ENCODE assay signal across 16 cellular contexts in genomic region chr4:152970102-152970820, GRCh38. TPM values are rescaled to one million over a fixed set of nuclear protein-coding genes. Genes with fewer than 3 reads are reported as not detected.
DNase-seq lines count a peak whose midpoint lies in the region; ATAC-seq and TF ChIP-seq lines count a peak whose summit lies in the region.
"Had no signal": no experiment of that assay in that cellular context is flagged by ENCODE, and none has a peak within 500 bp of the region (broad histone marks: within the 10 kb centered on the region; RNA-seq: fewer than 3 reads in every experiment).

No MANE protein-coding gene starts in this region.

- no peaks in the 10 kb centered on the region for H3K9me3 ChIP-seq in RWPE2 (ENCODE audit: severe bottlenecking)

- peaks cover 17% of the 10 kb centered on the region for H3K36me3 ChIP-seq in RWPE2 (ENCODE audit: low read depth)

- no peak overlapping the region for H3K4me3 Mint-ChIP-seq in T-cell
- H3K4me3 Mint-ChIP-seq: activated naive CD4-positive, alpha-beta T cell treated with anti-CD3 and anti-CD28 coated beads, Interleukin-2, amount 10 ng/mL, durations not matched to agents 7 days and 5 days; CD4-positive, CD25-positive, alpha-beta regulatory T cell; memory B cell; stimulated activated effector memory CD8-positive, alpha-beta T cell treated with anti-CD3 and anti-CD28 coated beads, Interleukin-12 subunit alpha, Interleukin-12 subunit beta, amount 100 ng/mL, for 72 hours had no signal

- CTCF ChIA-PET in T-cell (lab: Charles Lee): interaction anchor here in 1 of 2 donors (0.6 kb wide), 1 partner anchor 141 kb away, joined by 8 read pairs; no protein-coding TSS in a partner anchor

- no peak for TF ChIP-seq CTCF in RWPE2 (IDR thresholded peaks at IDR 0.05; ENCODE audit: poor library complexity, severe bottlenecking)

- no peaks in the 10 kb centered on the region for H3K27me3 Mint-ChIP-seq in T-cell
- H3K27me3 Mint-ChIP-seq: activated naive CD4-positive, alpha-beta T cell treated with anti-CD3 and anti-CD28 coated beads, Interleukin-2, amount 10 ng/mL, durations not matched to agents 7 days and 5 days; memory B cell had no signal

- POLR2A ChIA-PET in T-cell (lab: Charles Lee): no interaction called here

- H3K9me3 Mint-ChIP-seq in T-cell: no peaks in the 10 kb centered on the region
- H3K9me3 Mint-ChIP-seq: activated naive CD4-positive, alpha-beta T cell treated with anti-CD3 and anti-CD28 coated beads, Interleukin-2, amount 10 ng/mL, durations not matched to agents 7 days and 5 days; memory B cell; stimulated activated effector memory CD8-positive, alpha-beta T cell treated with anti-CD3 and anti-CD28 coated beads, Interleukin-12 subunit alpha, Interleukin-12 subunit beta, amount 100 ng/mL, for 72 hours had no signal

- H3K27ac Mint-ChIP-seq in T-cell: no peak overlapping the region
- H3K27ac Mint-ChIP-seq: activated naive CD4-positive, alpha-beta T cell treated with anti-CD3 and anti-CD28 coated beads, Interleukin-2, amount 10 ng/mL, durations not matched to agents 7 days and 5 days; CD4-positive, CD25-positive, alpha-beta regulatory T cell; memory B cell; stimulated activated effector memory CD8-positive, alpha-beta T cell treated with anti-CD3 and anti-CD28 coated beads, Interleukin-12 subunit alpha, Interleukin-12 subunit beta, amount 100 ng/mL, for 72 hours had no signal

- DNase-seq in GM04504 (ENCODE audit: low read depth) (peak; percentile 24), RWPE2 (ENCODE audit: low spot score) (no peak), renal cortical epithelial cell (ENCODE audit: low read depth) (peak; percentile 96), anterior cingulate cortex (lab: John Stamatoyannopoulos, UW) (no peak), T-cell (no peak)
- DNase-seq: activated naive CD4-positive, alpha-beta T cell treated with anti-CD3 and anti-CD28 coated beads, Interleukin-2, amount 10 ng/mL, durations not matched to agents 7 days and 5 days; CD4-positive, CD25-positive, alpha-beta regulatory T cell; GOT3; NCI-H2171 treated with DMSO at 0.1 percent for 48 hours; OCI-M1; stimulated activated CD4-positive, alpha-beta T cell treated with anti-CD3 and anti-CD28 coated beads, Interleukin-2, amount 100 ng/mL, for 24 hours had no signal

- no peaks in the 10 kb centered on the region for H3K4me1 Mint-ChIP-seq in T-cell
- H3K4me1 Mint-ChIP-seq: activated naive CD4-positive, alpha-beta T cell treated with anti-CD3 and anti-CD28 coated beads, Interleukin-2, amount 10 ng/mL, durations not matched to agents 7 days and 5 days; CD4-positive, CD25-positive, alpha-beta regulatory T cell; memory B cell; stimulated activated effector memory CD8-positive, alpha-beta T cell treated with anti-CD3 and anti-CD28 coated beads, Interleukin-12 subunit alpha, Interleukin-12 subunit beta, amount 100 ng/mL, for 72 hours had no signal

- no peak overlapping the region for H3K4me3 ChIP-seq in RWPE2 (ENCODE audit: severe bottlenecking)

- ATAC-seq in RWPE2 (ENCODE audit: low read depth): peak; percentile 83
- peak; percentile 65 for ATAC-seq in esophagus mucosa
- no peak for ATAC-seq in HG03439 (IDR thresholded peaks at IDR 0.05; ENCODE audit: unreplicated experiment)
- ATAC-seq in T-cell (replicated peaks in 1 of 4): no peak
- no peak for ATAC-seq in HG03135 (IDR thresholded peaks at IDR 0.05; ENCODE audit: unreplicated experiment)
- ATAC-seq: stimulated activated effector memory CD8-positive, alpha-beta T cell treated with anti-CD3 and anti-CD28 coated beads, Interleukin-12 subunit alpha, Interleukin-12 subunit beta, amount 100 ng/mL, for 72 hours had no signal

- peak overlapping the region; percentile 89 for H3K27ac ChIP-seq in RWPE2 (ENCODE audit: poor library complexity, severe bottlenecking)

- H3K4me1 ChIP-seq in RWPE2 (ENCODE audit: insufficient read depth, poor library complexity, severe bottlenecking): peaks cover 42% of the 10 kb centered on the region

- H3K27me3 ChIP-seq in RWPE2 (ENCODE audit: insufficient read depth, poor library complexity, severe bottlenecking): no peaks in the 10 kb centered on the region

- H3K36me3 Mint-ChIP-seq in T-cell: no peaks in the 10 kb centered on the region
- H3K36me3 Mint-ChIP-seq: activated naive CD4-positive, alpha-beta T cell treated with anti-CD3 and anti-CD28 coated beads, Interleukin-2, amount 10 ng/mL, durations not matched to agents 7 days and 5 days; CD4-positive, CD25-positive, alpha-beta regulatory T cell; stimulated activated effector memory CD8-positive, alpha-beta T cell treated with anti-CD3 and anti-CD28 coated beads, Interleukin-12 subunit alpha, Interleukin-12 subunit beta, amount 100 ng/mL, for 72 hours had no signal

RNA-seq across cellular contexts. Expression of gene FHDC1, which starts 34.1 kb away (rescaled TPM):
- total RNA-seq in esophagus mucosa (5.9 TPM), renal cortical epithelial cell (3.6 and 5.5 TPM in 2 replicates), T-cell (under 1 TPM in 4 of 5 donors, not detected in 1; 0.08 to 0.28 (median 0.17) TPM)

Comparison
In these comparisons a context has a peak if more than half of its experiments do, and no peak if none do; other contexts are left out.
1. DNase-seq: peak in GM04504 (single experiment) and renal cortical epithelial cell (single experiment); none in RWPE2 (single experiment), anterior cingulate cortex (0 of 58) and T-cell (0 of 34).
2. ATAC-seq: peak in RWPE2 (single experiment) and esophagus mucosa (single experiment); none in HG03439 (single experiment), T-cell (0 of 4) and HG03135 (single experiment).